In genomic region chr19:8526345-8527062, GRCh38 we compare ENCODE assay signal across 1 cellular context.
TF ChIP-seq lines count a peak whose summit lies in the region.

No MANE protein-coding gene starts in this region.

TF ChIP-seq in HepG2, 621 proteins besides CTCF, POLR2A, EP300 and RAD21 (continued from another document and continues in another):
- no peak for TF ChIP-seq ZHX1 (CRISPR knock-in tag; IDR thresholded peaks at IDR 0.05; ENCODE audit: low read depth)
- TF ChIP-seq, protein P1, sequence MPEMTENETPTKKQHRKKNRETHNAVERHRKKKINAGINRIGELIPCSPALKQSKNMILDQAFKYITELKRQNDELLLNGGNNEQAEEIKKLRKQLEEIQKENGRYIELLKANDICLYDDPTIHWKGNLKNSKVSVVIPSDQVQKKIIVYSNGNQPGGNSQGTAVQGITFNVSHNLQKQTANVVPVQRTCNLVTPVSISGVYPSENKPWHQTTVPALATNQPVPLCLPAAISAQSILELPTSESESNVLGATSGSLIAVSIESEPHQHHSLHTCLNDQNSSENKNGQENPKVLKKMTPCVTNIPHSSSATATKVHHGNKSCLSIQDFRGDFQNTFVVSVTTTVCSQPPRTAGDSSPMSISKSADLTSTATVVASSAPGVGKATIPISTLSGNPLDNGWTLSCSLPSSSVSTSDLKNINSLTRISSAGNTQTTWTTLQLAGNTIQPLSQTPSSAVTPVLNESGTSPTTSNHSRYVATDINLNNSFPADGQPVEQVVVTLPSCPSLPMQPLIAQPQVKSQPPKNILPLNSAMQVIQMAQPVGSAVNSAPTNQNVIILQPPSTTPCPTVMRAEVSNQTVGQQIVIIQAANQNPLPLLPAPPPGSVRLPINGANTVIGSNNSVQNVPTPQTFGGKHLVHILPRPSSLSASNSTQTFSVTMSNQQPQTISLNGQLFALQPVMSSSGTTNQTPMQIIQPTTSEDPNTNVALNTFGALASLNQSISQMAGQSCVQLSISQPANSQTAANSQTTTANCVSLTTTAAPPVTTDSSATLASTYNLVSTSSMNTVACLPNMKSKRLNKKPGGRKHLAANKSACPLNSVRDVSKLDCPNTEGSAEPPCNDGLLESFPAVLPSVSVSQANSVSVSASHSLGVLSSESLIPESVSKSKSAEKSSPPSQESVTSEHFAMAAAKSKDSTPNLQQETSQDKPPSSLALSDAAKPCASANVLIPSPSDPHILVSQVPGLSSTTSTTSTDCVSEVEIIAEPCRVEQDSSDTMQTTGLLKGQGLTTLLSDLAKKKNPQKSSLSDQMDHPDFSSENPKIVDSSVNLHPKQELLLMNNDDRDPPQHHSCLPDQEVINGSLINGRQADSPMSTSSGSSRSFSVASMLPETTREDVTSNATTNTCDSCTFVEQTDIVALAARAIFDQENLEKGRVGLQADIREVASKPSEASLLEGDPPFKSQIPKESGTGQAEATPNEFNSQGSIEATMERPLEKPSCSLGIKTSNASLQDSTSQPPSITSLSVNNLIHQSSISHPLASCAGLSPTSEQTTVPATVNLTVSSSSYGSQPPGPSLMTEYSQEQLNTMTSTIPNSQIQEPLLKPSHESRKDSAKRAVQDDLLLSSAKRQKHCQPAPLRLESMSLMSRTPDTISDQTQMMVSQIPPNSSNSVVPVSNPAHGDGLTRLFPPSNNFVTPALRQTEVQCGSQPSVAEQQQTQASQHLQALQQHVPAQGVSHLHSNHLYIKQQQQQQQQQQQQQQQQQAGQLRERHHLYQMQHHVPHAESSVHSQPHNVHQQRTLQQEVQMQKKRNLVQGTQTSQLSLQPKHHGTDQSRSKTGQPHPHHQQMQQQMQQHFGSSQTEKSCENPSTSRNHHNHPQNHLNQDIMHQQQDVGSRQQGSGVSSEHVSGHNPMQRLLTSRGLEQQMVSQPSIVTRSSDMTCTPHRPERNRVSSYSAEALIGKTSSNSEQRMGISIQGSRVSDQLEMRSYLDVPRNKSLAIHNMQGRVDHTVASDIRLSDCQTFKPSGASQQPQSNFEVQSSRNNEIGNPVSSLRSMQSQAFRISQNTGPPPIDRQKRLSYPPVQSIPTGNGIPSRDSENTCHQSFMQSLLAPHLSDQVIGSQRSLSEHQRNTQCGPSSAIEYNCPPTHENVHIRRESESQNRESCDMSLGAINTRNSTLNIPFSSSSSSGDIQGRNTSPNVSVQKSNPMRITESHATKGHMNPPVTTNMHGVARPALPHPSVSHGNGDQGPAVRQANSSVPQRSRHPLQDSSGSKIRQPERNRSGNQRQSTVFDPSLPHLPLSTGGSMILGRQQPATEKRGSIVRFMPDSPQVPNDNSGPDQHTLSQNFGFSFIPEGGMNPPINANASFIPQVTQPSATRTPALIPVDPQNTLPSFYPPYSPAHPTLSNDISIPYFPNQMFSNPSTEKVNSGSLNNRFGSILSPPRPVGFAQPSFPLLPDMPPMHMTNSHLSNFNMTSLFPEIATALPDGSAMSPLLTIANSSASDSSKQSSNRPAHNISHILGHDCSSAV (CRISPR knock-in tag; IDR thresholded peaks at IDR 0.05; ENCODE audit: borderline replicate concordance) = no peak
- TF ChIP-seq GLI4 (CRISPR knock-in tag; IDR thresholded peaks at IDR 0.05; ENCODE audit: borderline replicate concordance) = 0 out of 2 replicates have a peak, but pooled peaks have one; percentile 16
- 0 out of 2 replicates have a peak, but pooled peaks have one; percentile 18 for TF ChIP-seq KMT2B (CRISPR knock-in tag; IDR thresholded peaks at IDR 0.05)
- TF ChIP-seq ZNF773 (CRISPR knock-in tag; IDR thresholded peaks at IDR 0.05; ENCODE audit: borderline replicate concordance) = no peak
- TF ChIP-seq PATZ1 (CRISPR knock-in tag; IDR thresholded peaks at IDR 0.05) = peak; percentile 28; the same call in 1 of the 2 replicates
- no peak for TF ChIP-seq ESRRA (CRISPR knock-in tag; IDR thresholded peaks at IDR 0.05; ENCODE audit: low read depth)
- TF ChIP-seq SRY (CRISPR knock-in tag; IDR thresholded peaks at IDR 0.05) = no peak; the same call in 1 of the 2 replicates
- TF ChIP-seq, protein P2, sequence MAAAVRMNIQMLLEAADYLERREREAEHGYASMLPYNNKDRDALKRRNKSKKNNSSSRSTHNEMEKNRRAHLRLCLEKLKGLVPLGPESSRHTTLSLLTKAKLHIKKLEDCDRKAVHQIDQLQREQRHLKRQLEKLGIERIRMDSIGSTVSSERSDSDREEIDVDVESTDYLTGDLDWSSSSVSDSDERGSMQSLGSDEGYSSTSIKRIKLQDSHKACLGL (CRISPR knock-in tag; IDR thresholded peaks at IDR 0.05) = peak; percentile 66; the same call in 1 of the 2 replicates
- TF ChIP-seq MZF1 (CRISPR knock-in tag; IDR thresholded peaks at IDR 0.05; ENCODE audit: borderline replicate concordance) = no peak
- TF ChIP-seq ZFYVE20 (CRISPR knock-in tag; IDR thresholded peaks at IDR 0.05; ENCODE audit: borderline replicate concordance, low read depth) = no peak
- no peak for TF ChIP-seq MTF2 (CRISPR knock-in tag; IDR thresholded peaks at IDR 0.05; ENCODE audit: borderline replicate concordance)
- TF ChIP-seq ZNF256 (CRISPR knock-in tag; conservative IDR thresholded peaks at IDR 0.05) = no peak
- TF ChIP-seq ZIK1 (CRISPR knock-in tag; IDR thresholded peaks at IDR 0.05; ENCODE audit: borderline replicate concordance, low read depth) = 0 out of 2 replicates have a peak, but pooled peaks have one; percentile 33
- TF ChIP-seq MAX (IDR thresholded peaks at IDR 0.05) = peak; percentile 60; the same call in 1 of the 2 replicates
- peak; percentile 58 for TF ChIP-seq SRSF1 (optimal IDR thresholded peaks at IDR 0.05; ENCODE audit: low read depth, low read length)
- peak; percentile 68 for TF ChIP-seq KDM5B (CRISPR knock-in tag; IDR thresholded peaks at IDR 0.05; ENCODE audit: borderline replicate concordance)
- TF ChIP-seq ZNF891 (CRISPR knock-in tag; IDR thresholded peaks at IDR 0.05) = no peak
- TF ChIP-seq, protein P3, sequence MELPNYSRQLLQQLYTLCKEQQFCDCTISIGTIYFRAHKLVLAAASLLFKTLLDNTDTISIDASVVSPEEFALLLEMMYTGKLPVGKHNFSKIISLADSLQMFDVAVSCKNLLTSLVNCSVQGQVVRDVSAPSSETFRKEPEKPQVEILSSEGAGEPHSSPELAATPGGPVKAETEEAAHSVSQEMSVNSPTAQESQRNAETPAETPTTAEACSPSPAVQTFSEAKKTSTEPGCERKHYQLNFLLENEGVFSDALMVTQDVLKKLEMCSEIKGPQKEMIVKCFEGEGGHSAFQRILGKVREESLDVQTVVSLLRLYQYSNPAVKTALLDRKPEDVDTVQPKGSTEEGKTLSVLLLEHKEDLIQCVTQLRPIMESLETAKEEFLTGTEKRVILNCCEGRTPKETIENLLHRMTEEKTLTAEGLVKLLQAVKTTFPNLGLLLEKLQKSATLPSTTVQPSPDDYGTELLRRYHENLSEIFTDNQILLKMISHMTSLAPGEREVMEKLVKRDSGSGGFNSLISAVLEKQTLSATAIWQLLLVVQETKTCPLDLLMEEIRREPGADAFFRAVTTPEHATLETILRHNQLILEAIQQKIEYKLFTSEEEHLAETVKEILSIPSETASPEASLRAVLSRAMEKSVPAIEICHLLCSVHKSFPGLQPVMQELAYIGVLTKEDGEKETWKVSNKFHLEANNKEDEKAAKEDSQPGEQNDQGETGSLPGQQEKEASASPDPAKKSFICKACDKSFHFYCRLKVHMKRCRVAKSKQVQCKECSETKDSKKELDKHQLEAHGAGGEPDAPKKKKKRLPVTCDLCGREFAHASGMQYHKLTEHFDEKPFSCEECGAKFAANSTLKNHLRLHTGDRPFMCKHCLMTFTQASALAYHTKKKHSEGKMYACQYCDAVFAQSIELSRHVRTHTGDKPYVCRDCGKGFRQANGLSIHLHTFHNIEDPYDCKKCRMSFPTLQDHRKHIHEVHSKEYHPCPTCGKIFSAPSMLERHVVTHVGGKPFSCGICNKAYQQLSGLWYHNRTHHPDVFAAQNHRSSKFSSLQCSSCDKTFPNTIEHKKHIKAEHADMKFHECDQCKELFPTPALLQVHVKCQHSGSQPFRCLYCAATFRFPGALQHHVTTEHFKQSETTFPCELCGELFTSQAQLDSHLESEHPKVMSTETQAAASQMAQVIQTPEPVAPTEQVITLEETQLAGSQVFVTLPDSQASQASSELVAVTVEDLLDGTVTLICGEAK (IDR thresholded peaks at IDR 0.05) = no peak
- TF ChIP-seq, protein P3 (CRISPR knock-in tag; IDR thresholded peaks at IDR 0.05) = no peak
- no peak for TF ChIP-seq HNRNPH1 (optimal IDR thresholded peaks at IDR 0.05; ENCODE audit: low read depth, low read length)
- peak; percentile 57; the same call in 1 of the 2 replicates for TF ChIP-seq ZSCAN31 (CRISPR knock-in tag; IDR thresholded peaks at IDR 0.05; ENCODE audit: low read depth)
